ENCODE assay signal across 21 cellular contexts in genomic region chr18:70453058-70453775, GRCh38.
DNase-seq lines count a peak whose midpoint lies in the region; ATAC-seq and TF ChIP-seq lines count a peak whose summit lies in the region.
"Had no signal": no experiment of that assay in that cellular context is flagged by ENCODE, and none has a peak within 500 bp of the region (broad histone marks: within the 10 kb centered on the region; RNA-seq: fewer than 3 reads in every experiment).

No MANE protein-coding gene starts in this region.

- H2BK12ac ChIP-seq in mesenchymal stem cell (ENCODE audit: low read length in 2 of 2) (no peak overlapping the region), H9 (ENCODE audit: insufficient read length, low read depth, low read length) (no peak overlapping the region)

- H2BK5ac ChIP-seq in mesenchymal stem cell (ENCODE audit: low read depth, low read length, poor library complexity, severe bottlenecking), result no peak overlapping the region
- no peak overlapping the region for H2BK5ac ChIP-seq in H9 (ENCODE audit: insufficient read length, low read length)

- H3K27ac Mint-ChIP-seq in H9, result no peak overlapping the region
- H3K27ac Mint-ChIP-seq: activated B cell treated with CpG ODN at 0.5 μM for 24 hours; activated CD4-positive, alpha-beta memory T cell treated with anti-CD3 and anti-CD28 coated beads for 36 hours; CD8-positive, alpha-beta memory T cell had no signal

- H2BK120ac ChIP-seq in mesenchymal stem cell (ENCODE audit: low read depth, low read length), result no peak overlapping the region
- no peak overlapping the region for H2BK120ac ChIP-seq in H9 (ENCODE audit: low read depth, low read length, poor library complexity, severe bottlenecking)

- no peaks in the 10 kb centered on the region for H4K20me1 ChIP-seq in H9 (ENCODE audit: control insufficient read depth, insufficient read depth, insufficient read length)

- DNase-seq in AG20443 (ENCODE audit: low spot score) (peak; percentile 14), NB4 (ENCODE audit: low read depth) (peak; percentile 72), cerebellar cortex (ENCODE audit: low spot score) (peak; percentile 97), mesenchymal stem cell (peak; percentile 26), H9 (no peak), left ventricle myocardium inferior (no peak)
- DNase-seq in activated T-cell treated with anti-CD3 and anti-CD28 coated beads, Interleukin-2, amount 50 U/mL, for 4 hours, result no peak
- DNase-seq: activated B cell treated with CpG ODN at 0.5 μM for 24 hours; activated CD4-positive, alpha-beta memory T cell treated with anti-CD3 and anti-CD28 coated beads for 36 hours; activated naive CD4-positive, alpha-beta T cell; CD8-positive, alpha-beta memory T cell; DMS79; foreskin keratinocyte; Karpas-422; NCI-H1417; psoas muscle; small intestine; stimulated activated CD4-positive, alpha-beta T cell treated with anti-CD3 and anti-CD28 coated beads, Interleukin-4, amount 100 ng/mL, for 4 hours had no signal

- H3K4me1 ChIP-seq in mesenchymal stem cell (ENCODE audit: control insufficient read depth, insufficient read depth, low read depth, low read length) (no peaks in the 10 kb centered on the region), H9 (ENCODE audit: insufficient read depth, low read length) (no peaks in the 10 kb centered on the region; the same call in 1 of the 2 replicates), left ventricle myocardium inferior (no peaks in the 10 kb centered on the region)
- H3K4me1 ChIP-seq: ascending aorta, foreskin keratinocyte, psoas muscle, vagina had no signal

- no peak overlapping the region for H4K8ac ChIP-seq in mesenchymal stem cell (ENCODE audit: low read length)
- H4K8ac ChIP-seq in H9 (replicated peaks; ENCODE audit: insufficient read length, low read depth, low read length), result no peak overlapping the region

- no peak overlapping the region for H3K4me3 ChIP-seq in NB4 (ENCODE audit: low read depth, low read length)
- no peak overlapping the region for H3K4me3 ChIP-seq in mesenchymal stem cell (ENCODE audit: insufficient read depth in 1 of 2, low read depth in 1 of 2, low read length in 2 of 2)
- H3K4me3 ChIP-seq in left ventricle myocardium inferior, result no peak overlapping the region
- H3K4me3 ChIP-seq: ascending aorta, psoas muscle, vagina had no signal

- H3K23me2 ChIP-seq in H9 (ENCODE audit: insufficient read length, low read depth, low read length, poor library complexity, severe bottlenecking), result no peaks in the 10 kb centered on the region

- no peaks in the 10 kb centered on the region for H3K79me1 ChIP-seq in mesenchymal stem cell (replicated peaks; ENCODE audit: low read length, poor library complexity, severe bottlenecking)
- no peaks in the 10 kb centered on the region for H3K79me1 ChIP-seq in H9 (ENCODE audit: insufficient read depth, low read depth, low read length, poor library complexity, severe bottlenecking)

- no peak overlapping the region for H3T11ph ChIP-seq in H9 (ENCODE audit: low read length)

- H3K9me3 Mint-ChIP-seq in activated T-cell treated with anti-CD3 and anti-CD28 coated beads, Interleukin-2, amount 50 U/mL, for 4 hours, result no peaks in the 10 kb centered on the region
- H3K9me3 Mint-ChIP-seq in H9, result no peaks in the 10 kb centered on the region
- H3K9me3 Mint-ChIP-seq: activated B cell treated with CpG ODN at 0.5 μM for 24 hours; activated CD4-positive, alpha-beta memory T cell treated with anti-CD3 and anti-CD28 coated beads for 36 hours; CD8-positive, alpha-beta memory T cell had no signal

- H3K18ac ChIP-seq in mesenchymal stem cell (ENCODE audit: low read depth in 1 of 2, low read length in 2 of 2) (no peak overlapping the region), H9 (ENCODE audit: insufficient read length, low read depth, low read length) (no peak overlapping the region)

- ATAC-seq in activated T-cell treated with anti-CD3 and anti-CD28 coated beads, Interleukin-2, amount 50 U/mL, for 4 hours, result no peak
- no peak for ATAC-seq in GM21786 (IDR thresholded peaks at IDR 0.05; ENCODE audit: unreplicated experiment)
- ATAC-seq: foreskin keratinocyte, psoas muscle had no signal

- TF ChIP-seq CTCF in NB4 (IDR thresholded peaks at IDR 0.05; ENCODE audit: low read depth, low read length) (no peak), H9 (conservative IDR thresholded peaks at IDR 0.05) (no peak), left ventricle myocardium inferior (IDR thresholded peaks at IDR 0.05; ENCODE audit: borderline replicate concordance) (no peak)

- no peak overlapping the region for H4K91ac ChIP-seq in mesenchymal stem cell (ENCODE audit: low read length)
- H4K91ac ChIP-seq in H9 (ENCODE audit: insufficient read length, low read depth, low read length), result no peak overlapping the region

- no peak for TF ChIP-seq POLR2A in NB4 (IDR thresholded peaks at IDR 0.05; ENCODE audit: extremely low read depth, insufficient read length)

- no peak overlapping the region for H3K56ac ChIP-seq in H9 (ENCODE audit: insufficient read length, low read depth, low read length)

- H3K79me2 ChIP-seq in H9 (ENCODE audit: insufficient read depth, low read length), result no peaks in the 10 kb centered on the region

- no peak overlapping the region for H3K27ac ChIP-seq in mesenchymal stem cell (ENCODE audit: low read length, poor library complexity, severe bottlenecking)
- H3K27ac ChIP-seq in H9 (ENCODE audit: insufficient read length, low read depth, low read length), result no peak overlapping the region
- no peak overlapping the region for H3K27ac ChIP-seq in left ventricle myocardium inferior (replicated peaks)
- H3K27ac ChIP-seq: ascending aorta, foreskin keratinocyte, psoas muscle, vagina had no signal

- WGBS in mesenchymal stem cell, result 78% methylated on average over 12 of the region's 12 CpGs
- WGBS in H9 (ENCODE audit: extremely low coverage, insufficient read length, low lambda C conversion rate), result no CpG with 5 or more reads among the region's 12 CpGs

- H3K23ac ChIP-seq in mesenchymal stem cell (ENCODE audit: low read length in 2 of 2), result no peak overlapping the region
- H3K23ac ChIP-seq in H9 (ENCODE audit: insufficient read length, low read depth, low read length), result no peak overlapping the region

- H3K4me1 Mint-ChIP-seq in activated T-cell treated with anti-CD3 and anti-CD28 coated beads, Interleukin-2, amount 50 U/mL, for 4 hours (ENCODE audit: low read depth), result no peaks in the 10 kb centered on the region
- peaks cover 29 to 34% of the 10 kb centered on the region in 2 experiments for H3K4me1 Mint-ChIP-seq in H9
- H3K4me1 Mint-ChIP-seq: activated B cell treated with CpG ODN at 0.5 μM for 24 hours; CD8-positive, alpha-beta memory T cell had no signal

- H2BK20ac ChIP-seq in H9 (ENCODE audit: low read depth, low read length, poor library complexity, severe bottlenecking), result no peak overlapping the region

- H3K27me3 ChIP-seq in mesenchymal stem cell (ENCODE audit: control insufficient read depth in 1 of 2, insufficient read depth in 1 of 2, low read length in 2 of 2) (no peaks in the 10 kb centered on the region), H9 (ENCODE audit: insufficient read depth, low read length) (no peaks in the 10 kb centered on the region), left ventricle myocardium inferior (ENCODE audit: low read depth) (peaks cover 8% of the 10 kb centered on the region)
- H3K27me3 ChIP-seq: ascending aorta, foreskin keratinocyte, vagina had no signal

- H3K36me3 Mint-ChIP-seq in activated T-cell treated with anti-CD3 and anti-CD28 coated beads, Interleukin-2, amount 50 U/mL, for 4 hours (ENCODE audit: insufficient read depth), result no peaks in the 10 kb centered on the region
- H3K36me3 Mint-ChIP-seq in H9 (ENCODE audit: insufficient read depth in 1 of 3, low read depth in 3 of 3), result no peaks in the 10 kb centered on the region
- H3K36me3 Mint-ChIP-seq: activated CD4-positive, alpha-beta memory T cell treated with anti-CD3 and anti-CD28 coated beads for 36 hours; CD8-positive, alpha-beta memory T cell had no signal

- H3K14ac ChIP-seq in mesenchymal stem cell (ENCODE audit: low read length in 2 of 2) (no peak overlapping the region), H9 (ENCODE audit: insufficient read depth, low read length) (no peak overlapping the region)

- no peak overlapping the region for H3K4me2 ChIP-seq in mesenchymal stem cell (ENCODE audit: low read length, poor library complexity, severe bottlenecking)
- no peak overlapping the region for H3K4me2 ChIP-seq in H9 (ENCODE audit: insufficient read depth, insufficient read length, low read length)

- H2BK15ac ChIP-seq in mesenchymal stem cell (ENCODE audit: low read depth, poor library complexity, severe bottlenecking), result no peak overlapping the region
- no peak overlapping the region for H2BK15ac ChIP-seq in H9 (ENCODE audit: low read depth, low read length)

- H3K9ac ChIP-seq in mesenchymal stem cell (ENCODE audit: low read length) (no peak overlapping the region), H9 (ENCODE audit: extremely low read depth, insufficient read length, low read length) (no peak overlapping the region)

- H3K4ac ChIP-seq in mesenchymal stem cell (ENCODE audit: low read depth in 1 of 2, low read length in 2 of 2) (no peak overlapping the region), H9 (ENCODE audit: low read depth, low read length) (no peak overlapping the region)

- peaks cover 3% of the 10 kb centered on the region for H3K27me3 Mint-ChIP-seq in activated T-cell treated with anti-CD3 and anti-CD28 coated beads, Interleukin-2, amount 50 U/mL, for 4 hours (ENCODE audit: low read depth)
- no peaks in the 10 kb centered on the region for H3K27me3 Mint-ChIP-seq in H9 (ENCODE audit: low read depth)
- H3K27me3 Mint-ChIP-seq: activated CD4-positive, alpha-beta memory T cell treated with anti-CD3 and anti-CD28 coated beads for 36 hours had no signal

- no peak overlapping the region for H3K4me3 Mint-ChIP-seq in activated T-cell treated with anti-CD3 and anti-CD28 coated beads, Interleukin-2, amount 50 U/mL, for 4 hours
- H3K4me3 Mint-ChIP-seq in H9, result no peak overlapping the region
- H3K4me3 Mint-ChIP-seq: activated B cell treated with CpG ODN at 0.5 μM for 24 hours; activated CD4-positive, alpha-beta memory T cell treated with anti-CD3 and anti-CD28 coated beads for 36 hours; CD8-positive, alpha-beta memory T cell had no signal

- no peak overlapping the region for H4K5ac ChIP-seq in H9 (ENCODE audit: insufficient read length, low read depth, low read length)

- H2AFZ ChIP-seq in mesenchymal stem cell (ENCODE audit: low read depth, low read length), result no peak overlapping the region
- H2AFZ ChIP-seq in H9 (ENCODE audit: low read length), result no peak overlapping the region

- H3K9me3 ChIP-seq in mesenchymal stem cell (ENCODE audit: control insufficient read depth, low read length) (no peaks in the 10 kb centered on the region), H9 (ENCODE audit: control insufficient read depth, low read depth, low read length) (no peaks in the 10 kb centered on the region), left ventricle myocardium inferior (replicated peaks) (no peaks in the 10 kb centered on the region)
- H3K9me3 ChIP-seq: ascending aorta, psoas muscle, vagina had no signal

- H2AK5ac ChIP-seq in mesenchymal stem cell (ENCODE audit: low read length, severe bottlenecking) (no peak overlapping the region), H9 (ENCODE audit: insufficient read length, low read length) (no peak overlapping the region)

- H3K36me3 ChIP-seq in mesenchymal stem cell (ENCODE audit: control insufficient read depth in 1 of 2, insufficient read depth in 2 of 2, low read depth in 1 of 2, low read length in 2 of 2) (no peaks in the 10 kb centered on the region), left ventricle myocardium inferior (no peaks in the 10 kb centered on the region)
- H3K36me3 ChIP-seq: ascending aorta, vagina had no signal

- intact Hi-C loops in left ventricle myocardium inferior (cut with micrococcal nuclease), result no loop called here

Comparison
In these comparisons a context has a peak if more than half of its experiments do, and no peak if none do; other contexts are left out.
1. DNase-seq: peak in AG20443 (single experiment), NB4 (single experiment), cerebellar cortex (single experiment) and mesenchymal stem cell (single experiment); none in activated T-cell treated with anti-CD3 and anti-CD28 coated beads, Interleukin-2, amount 50 U/mL, for 4 hours (single experiment), H9 (single experiment) and left ventricle myocardium inferior (single experiment).